8 cellular contexts compared by ENCODE assay signal in genomic region chr5:86617756-86618577, GRCh38. TPM values are rescaled to one million over a fixed set of nuclear protein-coding genes. Genes with fewer than 3 reads are reported as not detected.
DNase-seq lines count a peak whose midpoint lies in the region; ATAC-seq, FAIRE-seq and TF ChIP-seq lines count a peak whose summit lies in the region.

Gene COX7C, plus strand, starts transcription at chr5:86617941. Its CDS starts 115 bp downstream, at chr5:86618056.

- H3K36me3 ChIP-seq in bronchial epithelial cell (ENCODE audit: control insufficient read depth, insufficient read depth, low read length) = no peaks in the 10 kb centered on the region
- H3K36me3 ChIP-seq in iPS-20b (ENCODE audit: insufficient read depth, low read depth, low read length) = peaks cover 36% of the 10 kb centered on the region

- peak within 1 kb of the TSS; percentile 99 for H3K9ac ChIP-seq in iPS-20b (ENCODE audit: low read depth, low read length)

- CTCF ChIA-PET in AG04449 (lab: Yijun Ruan, JAX) = no interaction called here

- ATAC-seq in GM18907 (IDR thresholded peaks at IDR 0.05; ENCODE audit: unreplicated experiment) (peak; percentile 99), HG03159 (IDR thresholded peaks at IDR 0.05; ENCODE audit: unreplicated experiment) (peak; percentile 98)

- POLR2A ChIA-PET in AG04449 (lab: Yijun Ruan, JAX) = no interaction called here

- no peak for TF ChIP-seq CTCF in AG04449 (IDR thresholded peaks at IDR 0.05; ENCODE audit: insufficient read depth, low read length, missing control alignments)
- TF ChIP-seq CTCF in WI38 (IDR thresholded peaks at IDR 0.05; ENCODE audit: low read depth, low read length) = no peak
- TF ChIP-seq CTCF in bronchial epithelial cell (IDR thresholded peaks at IDR 0.05; ENCODE audit: insufficient read depth, low read length, severe bottlenecking) = no peak

- DNase-seq in AG04449 (ENCODE audit: low read depth, low spot score) (peak; percentile 61), NCI-H2227 treated with DMSO at 0.1 percent for 48 hours (lab: John Stamatoyannopoulos, UW) (peak; percentile 84), bronchial epithelial cell (ENCODE audit: low read depth) (peak; percentile 97)

- H3K4me3 ChIP-seq in AG04449 (ENCODE audit: low read depth, low read length) = peak within 1 kb of the TSS; percentile 98
- peak within 1 kb of the TSS; percentile 99 for H3K4me3 ChIP-seq in WI38 (ENCODE audit: low read depth, low read length)
- peak within 1 kb of the TSS; percentile 100 for H3K4me3 ChIP-seq in bronchial epithelial cell (ENCODE audit: low read depth, low read length)
- H3K4me3 ChIP-seq in iPS-20b (ENCODE audit: low read length) = peak within 1 kb of the TSS; percentile 83
- peak within 1 kb of the TSS; percentile 75 to 99 (median 95) for H3K4me3 ChIP-seq in skin epidermis

- no peak for FAIRE-seq in bronchial epithelial cell (lab: Jason Lieb, UNC)

- H3K27ac ChIP-seq in iPS-20b (ENCODE audit: low read length) = peak within 1 kb of the TSS; percentile 96
- H3K27ac ChIP-seq in skin epidermis = peak within 1 kb of the TSS; percentile 23 to 96 (median 91)

- H3K27me3 ChIP-seq in bronchial epithelial cell (ENCODE audit: control insufficient read depth, insufficient read depth, low read length) = no peaks in the 10 kb centered on the region
- no peaks in the 10 kb centered on the region for H3K27me3 ChIP-seq in iPS-20b (ENCODE audit: insufficient read depth, low read length)

- H3K4me1 ChIP-seq in iPS-20b (ENCODE audit: insufficient read depth, low read length) = peaks cover 3% of the 10 kb centered on the region; the same call in 1 of the 2 replicates

- no peaks in the 10 kb centered on the region for H3K9me3 ChIP-seq in iPS-20b (ENCODE audit: insufficient read depth, low read depth, low read length)

RNA-seq across cellular contexts. Expression of gene COX7C, which starts in this region (rescaled TPM):
- total RNA-seq in bronchial epithelial cell = 226 and 231 TPM in 2 replicates

Comparison
In these comparisons a context has a peak if more than half of its experiments do, and no peak if none do; other contexts are left out.
1. Peak in every context shown above with its lines: DNase-seq, ATAC-seq, H3K4me3 ChIP-seq and H3K27ac ChIP-seq.